Comparison of ENCODE assay signal across 1 cellular context in genomic region chr5:61575103-61575502, GRCh38.
TF ChIP-seq lines count a peak whose summit lies in the region.

No MANE protein-coding gene starts in this region.

TF ChIP-seq in SK-N-SH, 30 proteins besides CTCF, POLR2A, EP300 and RAD21 (continued from another document):
- no peak for TF ChIP-seq MEF2A (IDR thresholded peaks at IDR 0.05; ENCODE audit: borderline replicate concordance, low read depth)
- TF ChIP-seq RCOR1 (IDR thresholded peaks at IDR 0.05; ENCODE audit: low read length): 0 out of 2 replicates have a peak, but pooled peaks have one; percentile 28
- TF ChIP-seq RXRA (IDR thresholded peaks at IDR 0.05; ENCODE audit: borderline replicate concordance, low read depth): no peak
- no peak for TF ChIP-seq RFX5 (IDR thresholded peaks at IDR 0.05; ENCODE audit: low read length)
- peak; percentile 74 for TF ChIP-seq TCF12 (IDR thresholded peaks at IDR 0.05)
- no peak for TF ChIP-seq GABPA (IDR thresholded peaks at IDR 0.05; ENCODE audit: low read depth)
- no peak for TF ChIP-seq REST (IDR thresholded peaks at IDR 0.05; ENCODE audit: low read depth, low read length)
- TF ChIP-seq POLR2AphosphoS5 (IDR thresholded peaks at IDR 0.05; ENCODE audit: low read depth, low read length): peak; percentile 55; the same call in 1 of the 2 replicates
